11 cellular contexts compared by ENCODE assay signal in the genomic region with DNA sequence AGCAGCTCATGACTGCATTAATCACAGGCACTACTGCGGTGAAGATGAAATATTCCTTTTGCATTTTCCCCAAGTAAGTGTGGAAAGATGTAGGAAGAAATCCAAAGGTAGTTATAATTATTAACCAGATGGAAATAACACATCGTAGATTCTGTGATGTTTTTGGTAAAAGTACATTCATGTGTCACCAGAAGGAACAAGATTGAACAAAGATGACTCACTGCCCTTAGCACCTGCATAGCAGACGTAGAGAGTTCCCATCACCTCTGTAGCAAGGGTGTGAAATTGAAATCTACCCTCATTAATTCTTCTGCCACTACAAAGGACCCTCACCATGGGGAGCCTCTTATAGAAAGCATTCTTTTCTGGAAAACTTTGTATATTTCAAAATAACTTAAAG. TPM values are rescaled to one million over a fixed set of nuclear protein-coding genes. Genes with fewer than 3 reads are reported as not detected.
DNase-seq lines count a peak whose midpoint lies in the region; ATAC-seq and TF ChIP-seq lines count a peak whose summit lies in the region.
"Had no signal": no experiment of that assay in that cellular context is flagged by ENCODE, and none has a peak within 500 bp of the region (broad histone marks: within the 10 kb centered on the region; RNA-seq: fewer than 3 reads in every experiment).

No MANE protein-coding gene starts in this region.

- H3K4me3 Mint-ChIP-seq in activated naive CD8-positive, alpha-beta T cell treated with anti-CD3 and anti-CD28 coated beads, Interleukin-2, amount 50 U/mL, for 24 hours: no peak overlapping the region

- H3K9me3 ChIP-seq in HUES48 (ENCODE audit: control insufficient read depth, insufficient read depth, low read length) (no peaks in the 10 kb centered on the region), hepatocyte (ENCODE audit: low read depth) (no peaks in the 10 kb centered on the region), subcutaneous abdominal adipose tissue (ENCODE audit: control insufficient read depth in 5 of 5, low read length in 5 of 5) (no peaks in the 10 kb centered on the region)

- TF ChIP-seq CTCF in hepatocyte (IDR thresholded peaks at IDR 0.05; ENCODE audit: poor library complexity) (no peak), GM10266 (IDR thresholded peaks at IDR 0.05; ENCODE audit: control insufficient read depth, insufficient read depth, low read depth, missing control alignments) (no peak)

- H3K79me2 ChIP-seq in hepatocyte: peaks cover 99% of the 10 kb centered on the region

- H3K4me1 ChIP-seq in HUES48 (ENCODE audit: control insufficient read depth, insufficient read depth, low read length): peaks cover 54% of the 10 kb centered on the region
- H3K4me1 ChIP-seq in hepatocyte (ENCODE audit: insufficient read depth): peaks cover 13% of the 10 kb centered on the region
- peaks cover 5 to 51% (median 37%) of the 10 kb centered on the region in 5 donors for H3K4me1 ChIP-seq in subcutaneous abdominal adipose tissue (ENCODE audit: control insufficient read depth in 5 of 5, insufficient read depth in 5 of 5, low read length in 5 of 5)

- WGBS in hepatocyte (ENCODE audit: low lambda C conversion rate, missing lambda C conversion rate): 70% methylated on average over 3 of the region's 3 CpGs

- H3K9ac ChIP-seq in HUES48 (ENCODE audit: low read depth, low read length) (no peak overlapping the region), subcutaneous abdominal adipose tissue (ENCODE audit: low read length in 5 of 5) (no peak overlapping the region)
- H3K9ac ChIP-seq: KMS-11 had no signal

- H3K9me2 ChIP-seq in hepatocyte (replicated peaks; ENCODE audit: insufficient read depth): no peaks in the 10 kb centered on the region

- no peaks in the 10 kb centered on the region for H3K27me3 ChIP-seq in HUES48 (ENCODE audit: control insufficient read depth, insufficient read depth, low read length)
- H3K27me3 ChIP-seq in hepatocyte: no peaks in the 10 kb centered on the region
- no peaks in the 10 kb centered on the region for H3K27me3 ChIP-seq in subcutaneous abdominal adipose tissue (ENCODE audit: control insufficient read depth in 5 of 5, insufficient read depth in 4 of 5, low read length in 5 of 5)

- no peaks in the 10 kb centered on the region for H3K36me3 Mint-ChIP-seq in activated naive CD8-positive, alpha-beta T cell treated with anti-CD3 and anti-CD28 coated beads, Interleukin-2, amount 50 U/mL, for 24 hours (ENCODE audit: low read depth)

- peak; percentile 75 for ATAC-seq in activated naive CD8-positive, alpha-beta T cell treated with anti-CD3 and anti-CD28 coated beads, Interleukin-2, amount 50 U/mL, for 24 hours
- ATAC-seq in HG03135 (IDR thresholded peaks at IDR 0.05; ENCODE audit: unreplicated experiment) (no peak), HG03342 (IDR thresholded peaks at IDR 0.05; ENCODE audit: unreplicated experiment) (no peak)

- peak overlapping the region; percentile 5 for H3K4me2 ChIP-seq in hepatocyte
- H3K4me2 ChIP-seq: KMS-11 had no signal

- H3K27me3 Mint-ChIP-seq in activated naive CD8-positive, alpha-beta T cell treated with anti-CD3 and anti-CD28 coated beads, Interleukin-2, amount 50 U/mL, for 24 hours: no peaks in the 10 kb centered on the region

- H3K4me3 ChIP-seq in HUES48 (ENCODE audit: low read depth, low read length): no peak overlapping the region
- H3K4me3 ChIP-seq in hepatocyte: no peak overlapping the region
- no peak overlapping the region for H3K4me3 ChIP-seq in subcutaneous abdominal adipose tissue (ENCODE audit: low read depth in 1 of 5, low read length in 5 of 5)

- peaks cover 17% of the 10 kb centered on the region for H4K20me1 ChIP-seq in hepatocyte (ENCODE audit: insufficient read depth, poor library complexity, severe bottlenecking)

- no peak overlapping the region for H3K27ac Mint-ChIP-seq in activated naive CD8-positive, alpha-beta T cell treated with anti-CD3 and anti-CD28 coated beads, Interleukin-2, amount 50 U/mL, for 24 hours

- H3K27ac ChIP-seq in HUES48 (ENCODE audit: low read depth, low read length) (peak overlapping the region; percentile 80), hepatocyte (peak overlapping the region; percentile 27), subcutaneous abdominal adipose tissue (ENCODE audit: low read depth, low read length) (peak overlapping the region; percentile 10)
- H3K27ac ChIP-seq: KMS-11 had no signal

- H3K4me1 Mint-ChIP-seq in activated naive CD8-positive, alpha-beta T cell treated with anti-CD3 and anti-CD28 coated beads, Interleukin-2, amount 50 U/mL, for 24 hours: peaks cover 60% of the 10 kb centered on the region

- no peak for DNase-seq in activated naive CD8-positive, alpha-beta T cell treated with anti-CD3 and anti-CD28 coated beads, Interleukin-2, amount 50 U/mL, for 24 hours
- no peak for DNase-seq in hepatocyte (ENCODE audit: low spot score)
- DNase-seq in hepatic stellate cell (ENCODE audit: low spot score): no peak
- DNase-seq in GM10266 (ENCODE audit: extremely low spot score): no peak
- DNase-seq: effector memory CD4-positive, alpha-beta T cell; stimulated activated naive CD4-positive, alpha-beta T cell treated with Interleukin-2 at 50 U/mL for 16 hours had no signal

- no peak overlapping the region for H2AFZ ChIP-seq in hepatocyte

- H3K36me3 ChIP-seq in HUES48 (ENCODE audit: control insufficient read depth, insufficient read depth, low read length) (no peaks in the 10 kb centered on the region), hepatocyte (replicated peaks; ENCODE audit: insufficient read depth, low read depth) (no peaks in the 10 kb centered on the region), subcutaneous abdominal adipose tissue (ENCODE audit: control insufficient read depth in 5 of 5, insufficient read depth in 5 of 5, low read length in 5 of 5) (no peaks in the 10 kb centered on the region)

- H3K9me3 Mint-ChIP-seq in activated naive CD8-positive, alpha-beta T cell treated with anti-CD3 and anti-CD28 coated beads, Interleukin-2, amount 50 U/mL, for 24 hours: no peaks in the 10 kb centered on the region

RNA-seq across cellular contexts. Expression of gene SMURF1, which starts 37.0 kb away (rescaled TPM):
- total RNA-seq in hepatocyte: 20.2 and 21.7 TPM in 2 replicates
- polyA plus RNA-seq in hepatocyte: 12.4 and 13.4 TPM in 2 replicates

Comparison
In these comparisons a context has a peak if more than half of its experiments do, and no peak if none do; other contexts are left out.
1. H3K27ac ChIP-seq: peak in every context shown above with its lines; median percentile 80 in HUES48; 27 in hepatocyte; 10 in subcutaneous abdominal adipose tissue.